23 cellular contexts compared by ENCODE assay signal in the genomic region with DNA sequence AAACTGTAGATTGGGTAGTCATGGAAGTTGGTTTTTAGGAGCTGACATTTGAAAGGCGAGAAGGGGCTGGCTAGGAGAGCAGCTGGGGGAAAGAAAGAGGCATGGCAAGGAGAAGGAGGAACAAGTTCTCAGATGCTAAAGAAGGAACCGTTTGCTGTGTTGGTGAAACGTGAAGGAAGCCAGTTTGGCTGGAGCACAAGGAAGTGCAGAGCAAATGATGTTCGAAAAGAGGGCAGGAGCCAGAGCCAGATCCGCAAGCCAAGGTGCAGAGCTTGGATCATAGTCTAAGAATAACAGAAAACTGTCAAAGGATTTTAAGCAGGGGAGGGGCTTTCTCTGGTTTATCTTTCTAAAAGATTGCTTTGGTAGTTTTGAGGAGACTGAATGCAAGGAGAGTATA.
"Had no signal": no experiment of that assay in that cellular context is flagged by ENCODE, and none has a peak within 500 bp of the region (broad histone marks: within the 10 kb centered on the region; RNA-seq: fewer than 3 reads in every experiment).

No MANE protein-coding gene starts in this region.

- H3K4me1 ChIP-seq: colonic mucosa, esophagus squamous epithelium, gastrocnemius medialis, heart right ventricle, left lung, lower lobe of right lung had no signal

- H3K4me1 Mint-ChIP-seq: memory B cell, naive B cell had no signal

- H3K9me3 ChIP-seq: colonic mucosa, esophagus squamous epithelium, gastrocnemius medialis, heart right ventricle, lower lobe of right lung had no signal

- H3K9me3 Mint-ChIP-seq: dendritic cell treated with granulocyte-macrophage colony-stimulating factor and Interleukin-4, amounts not matched to agents 40 ng/mL and 50 ng/mL, for 4 days; endodermal cell had no signal

- H3K36me3 Mint-ChIP-seq: memory B cell, naive B cell had no signal

- ATAC-seq: effector memory CD8-positive, alpha-beta T cell; esophagus mucosa; gastrocnemius medialis; heart right ventricle; left cardiac atrium; left lung; left ventricle myocardium superior; lower lobe of right lung had no signal

- H3K36me3 ChIP-seq: colonic mucosa, esophagus squamous epithelium, gastrocnemius medialis, heart right ventricle, left lung, lower lobe of right lung had no signal

- H3K27me3 ChIP-seq: colonic mucosa, esophagus squamous epithelium, gastrocnemius medialis had no signal

- H3K27me3 Mint-ChIP-seq: dendritic cell treated with granulocyte-macrophage colony-stimulating factor and Interleukin-4, amounts not matched to agents 40 ng/mL and 50 ng/mL, for 4 days; effector memory CD8-positive, alpha-beta T cell had no signal

- DNase-seq: colonic mucosa; cortex of kidney; effector CD8-positive, alpha-beta T cell; effector memory CD8-positive, alpha-beta T cell; endodermal cell; erythroblast; esophagus squamous epithelium; foreskin fibroblast; foreskin melanocyte; gastrocnemius medialis; glutamatergic neuron; heart right ventricle; left cardiac atrium; left lung; left ventricle myocardium superior; lower lobe of right lung; mesendoderm; midbrain; naive B cell had no signal

- H3K27ac ChIP-seq: colonic mucosa, epithelial cell of prostate, esophagus squamous epithelium, gastrocnemius medialis, heart right ventricle, left lung, lower lobe of right lung had no signal

- H3K4me3 Mint-ChIP-seq: dendritic cell treated with granulocyte-macrophage colony-stimulating factor and Interleukin-4, amounts not matched to agents 40 ng/mL and 50 ng/mL, for 4 days; effector memory CD8-positive, alpha-beta T cell; endodermal cell; memory B cell; naive B cell had no signal

- H3K4me3 ChIP-seq: colonic mucosa, esophagus squamous epithelium, gastrocnemius medialis, heart right ventricle, left lung, lower lobe of right lung had no signal
